Comparison of ENCODE assay signal across 35 cellular contexts in the genomic region with DNA sequence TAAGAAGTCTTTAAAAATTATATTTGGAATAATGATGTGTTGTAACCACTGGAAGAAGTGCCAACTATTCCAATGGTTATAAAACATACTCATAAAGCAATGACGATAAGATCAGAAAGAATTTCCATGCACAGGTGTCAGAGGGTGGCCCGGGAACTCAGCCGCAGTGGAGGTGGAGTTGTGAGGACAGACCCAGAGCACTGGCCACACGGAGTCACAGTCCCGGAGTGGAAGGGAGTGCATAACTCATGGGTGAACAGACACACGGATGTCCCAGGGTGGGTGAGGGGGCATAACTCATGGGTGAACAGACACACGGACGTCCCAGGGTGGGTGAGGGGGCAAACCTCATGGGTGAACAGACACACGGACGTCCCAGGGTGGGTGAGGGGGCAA. TPM values are rescaled to one million over a fixed set of nuclear protein-coding genes. Genes with fewer than 3 reads are reported as not detected.
"Had no signal": no experiment of that assay in that cellular context is flagged by ENCODE, and none has a peak within 500 bp of the region (broad histone marks: within the 10 kb centered on the region; RNA-seq: fewer than 3 reads in every experiment).

No MANE protein-coding gene starts in this region.

- H3K27me3 Mint-ChIP-seq: activated naive CD4-positive, alpha-beta T cell treated with anti-CD3 and anti-CD28 coated beads, Interleukin-2, amount 50 U/mL, for 24 hours; activated naive CD8-positive, alpha-beta T cell treated with anti-CD3 and anti-CD28 coated beads for 36 hours had no signal

- H3K4me1 Mint-ChIP-seq: activated CD4-positive, alpha-beta T cell treated with anti-CD3 and anti-CD28 coated beads for 36 hours; activated CD4-positive, alpha-beta T cell treated with anti-CD3 and anti-CD28 coated beads, Interleukin-2, amount 10 ng/mL, durations not matched to agents 24 days and 14 days; activated naive CD8-positive, alpha-beta T cell treated with anti-CD3 and anti-CD28 coated beads, Interleukin-2, amount 50 U/mL, for 24 hours had no signal

- ATAC-seq: activated CD4-positive, alpha-beta T cell treated with anti-CD3 and anti-CD28 coated beads for 36 hours; activated CD8-positive, alpha-beta T cell treated with anti-CD3 and anti-CD28 coated beads for 36 hours; activated naive CD8-positive, alpha-beta T cell treated with anti-CD3 and anti-CD28 coated beads, Interleukin-2, amount 50 U/mL, for 24 hours; body of pancreas; effector memory CD8-positive, alpha-beta T cell; gastroesophageal sphincter had no signal

- H3K4me3 ChIP-seq: adrenal gland, body of pancreas, esophagus squamous epithelium, gastroesophageal sphincter had no signal

- H3K4me3 Mint-ChIP-seq: activated CD4-positive, alpha-beta T cell treated with anti-CD3 and anti-CD28 coated beads for 36 hours; activated CD4-positive, alpha-beta T cell treated with anti-CD3 and anti-CD28 coated beads, Interleukin-2, amount 10 ng/mL, durations not matched to agents 24 days and 14 days; activated CD8-positive, alpha-beta T cell treated with anti-CD3 and anti-CD28 coated beads for 36 hours; activated naive CD4-positive, alpha-beta T cell treated with anti-CD3 and anti-CD28 coated beads for 36 hours; activated naive CD4-positive, alpha-beta T cell treated with anti-CD3 and anti-CD28 coated beads, Interleukin-2, amount 50 U/mL, for 24 hours; activated naive CD8-positive, alpha-beta T cell treated with anti-CD3 and anti-CD28 coated beads for 36 hours; activated naive CD8-positive, alpha-beta T cell treated with anti-CD3 and anti-CD28 coated beads, Interleukin-2, amount 50 U/mL, for 24 hours; activated T-helper 1 cell treated with anti-CD3 and anti-CD28 coated beads, Interleukin-12 subunit alpha, Interleukin-12 subunit beta, Interleukin-2, Interleukin-4 antibody, amounts not matched to agents 30 ng/mL and 10 ng/mL and 1 ng/mL, durations not matched to agents 14 hours and 24 hours and 36 hours; effector memory CD8-positive, alpha-beta T cell had no signal

- H3K4me1 ChIP-seq: adrenal gland, body of pancreas, gastroesophageal sphincter had no signal

- H3K27ac Mint-ChIP-seq: activated CD4-positive, alpha-beta T cell treated with anti-CD3 and anti-CD28 coated beads for 36 hours; activated CD4-positive, alpha-beta T cell treated with anti-CD3 and anti-CD28 coated beads, Interleukin-2, amount 10 ng/mL, durations not matched to agents 24 days and 14 days; activated CD8-positive, alpha-beta T cell treated with anti-CD3 and anti-CD28 coated beads for 36 hours; activated naive CD4-positive, alpha-beta T cell treated with anti-CD3 and anti-CD28 coated beads for 36 hours; activated naive CD4-positive, alpha-beta T cell treated with anti-CD3 and anti-CD28 coated beads, Interleukin-2, amount 50 U/mL, for 24 hours; activated naive CD8-positive, alpha-beta T cell treated with anti-CD3 and anti-CD28 coated beads for 36 hours; activated naive CD8-positive, alpha-beta T cell treated with anti-CD3 and anti-CD28 coated beads, Interleukin-2, amount 50 U/mL, for 24 hours; activated T-helper 1 cell treated with anti-CD3 and anti-CD28 coated beads, Interleukin-12 subunit alpha, Interleukin-12 subunit beta, Interleukin-2, Interleukin-4 antibody, amounts not matched to agents 30 ng/mL and 10 ng/mL and 1 ng/mL, durations not matched to agents 14 hours and 24 hours and 36 hours; activated T-helper 2 cell treated with anti-CD3 and anti-CD28 coated beads, Interferon-gamma antibody, Interleukin-2, Interleukin-4, amounts not matched to agents 10 μg/mL and 5 μg/mL and 100 μg/mL, durations not matched to agents 14 hours and 24 hours and 36 hours had no signal

- H3K36me3 ChIP-seq: adrenal gland, esophagus squamous epithelium, gastroesophageal sphincter had no signal

- H3K27ac ChIP-seq: adrenal gland, body of pancreas, esophagus squamous epithelium, gastroesophageal sphincter had no signal

- DNase-seq: activated CD4-positive, alpha-beta T cell treated with anti-CD3 and anti-CD28 coated beads for 36 hours; activated CD4-positive, alpha-beta T cell treated with anti-CD3 and anti-CD28 coated beads, Interleukin-2, amount 10 ng/mL, durations not matched to agents 24 days and 14 days; activated CD4-positive, alpha-beta T cell treated with anti-CD3 and anti-CD28 coated beads, Interleukin-2, amount 50 U/mL, for 48 hours; activated CD4-positive, CD25-positive, alpha-beta regulatory T cell; activated CD4-positive, CD25-positive, alpha-beta regulatory T cell treated with anti-CD3 and anti-CD28 coated beads, Interleukin-2, amount 50 U/mL, for 72 hours; activated CD8-positive, alpha-beta memory T cell treated with anti-CD3 and anti-CD28 coated beads, Interleukin-2, amount 50 U/mL, for 48 hours; activated CD8-positive, alpha-beta T cell treated with anti-CD3 and anti-CD28 coated beads for 36 hours; activated effector memory CD4-positive, alpha-beta T cell treated with anti-CD3 and anti-CD28 coated beads, Interleukin-2, amount 50 U/mL, for 16 hours; activated naive CD4-positive, alpha-beta T cell treated with anti-CD3 and anti-CD28 coated beads for 36 hours; activated naive CD8-positive, alpha-beta T cell treated with anti-CD3 and anti-CD28 coated beads for 36 hours; activated naive CD8-positive, alpha-beta T cell treated with anti-CD3 and anti-CD28 coated beads, Interleukin-2, amount 50 U/mL, for 24 hours; activated T-cell treated with anti-CD3 and anti-CD28 coated beads for 4 hours; activated T-cell treated with anti-CD3 and anti-CD28 coated beads, Interleukin-2, amount 50 U/mL, for 48 hours; amygdala; body of pancreas; caudate nucleus; cortex of kidney; dermis blood vessel endothelial cell; effector CD4-positive, alpha-beta T cell; effector memory CD8-positive, alpha-beta T cell; erythroblast; esophagus squamous epithelium; foreskin melanocyte; T-helper 2 cell had no signal

RNA-seq across cellular contexts. Expression of gene KRTAP10-4, which starts 2.5 kb away (rescaled TPM):
- total RNA-seq: activated CD4-positive, alpha-beta T cell treated with anti-CD3 and anti-CD28 coated beads for 36 hours; activated CD4-positive, alpha-beta T cell treated with anti-CD3 and anti-CD28 coated beads, Interleukin-2, amount 10 ng/mL, durations not matched to agents 24 days and 14 days; activated CD8-positive, alpha-beta T cell treated with anti-CD3 and anti-CD28 coated beads for 36 hours; activated naive CD4-positive, alpha-beta T cell treated with anti-CD3 and anti-CD28 coated beads for 36 hours; activated naive CD8-positive, alpha-beta T cell treated with anti-CD3 and anti-CD28 coated beads for 36 hours; activated T-helper 1 cell treated with anti-CD3 and anti-CD28 coated beads, Interleukin-12 subunit alpha, Interleukin-12 subunit beta, Interleukin-2, Interleukin-4 antibody, amounts not matched to agents 30 ng/mL and 10 ng/mL and 1 ng/mL, durations not matched to agents 14 hours and 24 hours and 36 hours; activated T-helper 2 cell treated with anti-CD3 and anti-CD28 coated beads, Interferon-gamma antibody, Interleukin-2, Interleukin-4, amounts not matched to agents 10 μg/mL and 5 μg/mL and 100 μg/mL, durations not matched to agents 14 hours and 24 hours and 36 hours; adrenal gland; aorta; body of pancreas; chondrocyte; dermis blood vessel endothelial cell; esophagus squamous epithelium; fibroblast of lung; fibroblast of villous mesenchyme; gastroesophageal sphincter; glomerular endothelial cell; T-helper 1 cell treated with Interleukin-12 subunit alpha and Interleukin-12 subunit beta and Interleukin-4 antibody, amounts not matched to agents 30 ng/mL and 1 ng/mL, for 36 hours had no signal
- polyA plus RNA-seq: adrenal gland, aorta, fibroblast of lung had no signal

RNA-seq across cellular contexts. Expression of gene KRTAP10-5, which starts 4.4 kb away (rescaled TPM):
- total RNA-seq: activated CD4-positive, alpha-beta T cell treated with anti-CD3 and anti-CD28 coated beads for 36 hours; activated CD4-positive, alpha-beta T cell treated with anti-CD3 and anti-CD28 coated beads, Interleukin-2, amount 10 ng/mL, durations not matched to agents 24 days and 14 days; activated CD8-positive, alpha-beta T cell treated with anti-CD3 and anti-CD28 coated beads for 36 hours; activated naive CD4-positive, alpha-beta T cell treated with anti-CD3 and anti-CD28 coated beads for 36 hours; activated naive CD8-positive, alpha-beta T cell treated with anti-CD3 and anti-CD28 coated beads for 36 hours; activated T-helper 1 cell treated with anti-CD3 and anti-CD28 coated beads, Interleukin-12 subunit alpha, Interleukin-12 subunit beta, Interleukin-2, Interleukin-4 antibody, amounts not matched to agents 30 ng/mL and 10 ng/mL and 1 ng/mL, durations not matched to agents 14 hours and 24 hours and 36 hours; activated T-helper 2 cell treated with anti-CD3 and anti-CD28 coated beads, Interferon-gamma antibody, Interleukin-2, Interleukin-4, amounts not matched to agents 10 μg/mL and 5 μg/mL and 100 μg/mL, durations not matched to agents 14 hours and 24 hours and 36 hours; adrenal gland; aorta; body of pancreas; chondrocyte; dermis blood vessel endothelial cell; esophagus squamous epithelium; fibroblast of lung; fibroblast of villous mesenchyme; gastroesophageal sphincter; glomerular endothelial cell; T-helper 1 cell treated with Interleukin-12 subunit alpha and Interleukin-12 subunit beta and Interleukin-4 antibody, amounts not matched to agents 30 ng/mL and 1 ng/mL, for 36 hours had no signal
- polyA plus RNA-seq: adrenal gland, aorta, fibroblast of lung had no signal

RNA-seq across cellular contexts. Expression of gene KRTAP10-6, which starts 16.3 kb away (rescaled TPM):
- total RNA-seq: activated CD4-positive, alpha-beta T cell treated with anti-CD3 and anti-CD28 coated beads for 36 hours; activated CD4-positive, alpha-beta T cell treated with anti-CD3 and anti-CD28 coated beads, Interleukin-2, amount 10 ng/mL, durations not matched to agents 24 days and 14 days; activated CD8-positive, alpha-beta T cell treated with anti-CD3 and anti-CD28 coated beads for 36 hours; activated naive CD4-positive, alpha-beta T cell treated with anti-CD3 and anti-CD28 coated beads for 36 hours; activated naive CD8-positive, alpha-beta T cell treated with anti-CD3 and anti-CD28 coated beads for 36 hours; activated T-helper 1 cell treated with anti-CD3 and anti-CD28 coated beads, Interleukin-12 subunit alpha, Interleukin-12 subunit beta, Interleukin-2, Interleukin-4 antibody, amounts not matched to agents 30 ng/mL and 10 ng/mL and 1 ng/mL, durations not matched to agents 14 hours and 24 hours and 36 hours; activated T-helper 2 cell treated with anti-CD3 and anti-CD28 coated beads, Interferon-gamma antibody, Interleukin-2, Interleukin-4, amounts not matched to agents 10 μg/mL and 5 μg/mL and 100 μg/mL, durations not matched to agents 14 hours and 24 hours and 36 hours; adrenal gland; aorta; body of pancreas; chondrocyte; dermis blood vessel endothelial cell; esophagus squamous epithelium; fibroblast of lung; fibroblast of villous mesenchyme; gastroesophageal sphincter; glomerular endothelial cell; T-helper 1 cell treated with Interleukin-12 subunit alpha and Interleukin-12 subunit beta and Interleukin-4 antibody, amounts not matched to agents 30 ng/mL and 1 ng/mL, for 36 hours had no signal
- polyA plus RNA-seq: adrenal gland, aorta, fibroblast of lung had no signal

RNA-seq across cellular contexts. Expression of gene KRTAP10-3, which starts 17.4 kb away (rescaled TPM):
- total RNA-seq: activated CD4-positive, alpha-beta T cell treated with anti-CD3 and anti-CD28 coated beads for 36 hours; activated CD4-positive, alpha-beta T cell treated with anti-CD3 and anti-CD28 coated beads, Interleukin-2, amount 10 ng/mL, durations not matched to agents 24 days and 14 days; activated CD8-positive, alpha-beta T cell treated with anti-CD3 and anti-CD28 coated beads for 36 hours; activated naive CD4-positive, alpha-beta T cell treated with anti-CD3 and anti-CD28 coated beads for 36 hours; activated naive CD8-positive, alpha-beta T cell treated with anti-CD3 and anti-CD28 coated beads for 36 hours; activated T-helper 1 cell treated with anti-CD3 and anti-CD28 coated beads, Interleukin-12 subunit alpha, Interleukin-12 subunit beta, Interleukin-2, Interleukin-4 antibody, amounts not matched to agents 30 ng/mL and 10 ng/mL and 1 ng/mL, durations not matched to agents 14 hours and 24 hours and 36 hours; activated T-helper 2 cell treated with anti-CD3 and anti-CD28 coated beads, Interferon-gamma antibody, Interleukin-2, Interleukin-4, amounts not matched to agents 10 μg/mL and 5 μg/mL and 100 μg/mL, durations not matched to agents 14 hours and 24 hours and 36 hours; adrenal gland; aorta; body of pancreas; chondrocyte; dermis blood vessel endothelial cell; esophagus squamous epithelium; fibroblast of lung; fibroblast of villous mesenchyme; gastroesophageal sphincter; glomerular endothelial cell; T-helper 1 cell treated with Interleukin-12 subunit alpha and Interleukin-12 subunit beta and Interleukin-4 antibody, amounts not matched to agents 30 ng/mL and 1 ng/mL, for 36 hours had no signal
- polyA plus RNA-seq: adrenal gland, aorta, fibroblast of lung had no signal

RNA-seq across cellular contexts. Expression of gene KRTAP10-7, which starts 24.4 kb away (rescaled TPM):
- total RNA-seq: activated CD4-positive, alpha-beta T cell treated with anti-CD3 and anti-CD28 coated beads for 36 hours; activated CD4-positive, alpha-beta T cell treated with anti-CD3 and anti-CD28 coated beads, Interleukin-2, amount 10 ng/mL, durations not matched to agents 24 days and 14 days; activated CD8-positive, alpha-beta T cell treated with anti-CD3 and anti-CD28 coated beads for 36 hours; activated naive CD4-positive, alpha-beta T cell treated with anti-CD3 and anti-CD28 coated beads for 36 hours; activated naive CD8-positive, alpha-beta T cell treated with anti-CD3 and anti-CD28 coated beads for 36 hours; activated T-helper 1 cell treated with anti-CD3 and anti-CD28 coated beads, Interleukin-12 subunit alpha, Interleukin-12 subunit beta, Interleukin-2, Interleukin-4 antibody, amounts not matched to agents 30 ng/mL and 10 ng/mL and 1 ng/mL, durations not matched to agents 14 hours and 24 hours and 36 hours; activated T-helper 2 cell treated with anti-CD3 and anti-CD28 coated beads, Interferon-gamma antibody, Interleukin-2, Interleukin-4, amounts not matched to agents 10 μg/mL and 5 μg/mL and 100 μg/mL, durations not matched to agents 14 hours and 24 hours and 36 hours; adrenal gland; aorta; body of pancreas; chondrocyte; dermis blood vessel endothelial cell; esophagus squamous epithelium; fibroblast of lung; fibroblast of villous mesenchyme; gastroesophageal sphincter; glomerular endothelial cell; T-helper 1 cell treated with Interleukin-12 subunit alpha and Interleukin-12 subunit beta and Interleukin-4 antibody, amounts not matched to agents 30 ng/mL and 1 ng/mL, for 36 hours had no signal
- polyA plus RNA-seq: adrenal gland, aorta, fibroblast of lung had no signal
